Comparison of ENCODE assay signal across 8 cellular contexts in genomic region chr1:209850342-209850979, GRCh38. TPM values are rescaled to one million over a fixed set of nuclear protein-coding genes. Genes with fewer than 3 reads are reported as not detected.
A peak's percentile ranks its signal among the peaks of the same experiment; 100 is the strongest.
DNase-seq lines count a peak whose midpoint lies in the region; ATAC-seq and TF ChIP-seq lines count a peak whose summit lies in the region.

No MANE protein-coding gene starts in this region.

- H3K4me3 ChIP-seq in KMS-11 (IDR thresholded peaks at IDR 0.05; ENCODE audit: insufficient read depth, low read depth, low read length) (no peak overlapping the region), SJCRH30 (no peak overlapping the region), cardiac fibroblast (replicated peaks in 1 of 2; ENCODE audit: low read depth in 2 of 2, low read length in 2 of 2) (no peak overlapping the region), mesendoderm (ENCODE audit: low read length) (no peak overlapping the region)
- H3K4me3 ChIP-seq in effector memory CD4-positive, alpha-beta T cell (ENCODE audit: insufficient read depth, low read depth, low read length, poor library complexity, severe bottlenecking): no peak overlapping the region

- peaks cover 80% of the 10 kb centered on the region in 2 donors for H3K36me3 Mint-ChIP-seq in CD14-positive monocyte

- H4K20me1 ChIP-seq in KMS-11 (ENCODE audit: insufficient read depth): no peaks in the 10 kb centered on the region

- H3K27me3 Mint-ChIP-seq in CD14-positive monocyte (ENCODE audit: low read depth in 3 of 3): no peaks in the 10 kb centered on the region

- no peak overlapping the region for H3K56ac ChIP-seq in mesendoderm (ENCODE audit: low read length)

- no peaks in the 10 kb centered on the region for H3K9me3 Mint-ChIP-seq in CD14-positive monocyte

- H3K79me2 ChIP-seq in KMS-11 (ENCODE audit: insufficient read depth, low read depth): peaks cover 6% of the 10 kb centered on the region; the same call in 1 of the 2 replicates
- no peaks in the 10 kb centered on the region for H3K79me2 ChIP-seq in mesendoderm (ENCODE audit: control insufficient read depth, insufficient read depth, low read length)

- H3K23ac ChIP-seq in mesendoderm (ENCODE audit: low read length): no peak overlapping the region

- H3K18ac ChIP-seq in mesendoderm (ENCODE audit: low read length): no peak overlapping the region

- H2BK15ac ChIP-seq in mesendoderm (replicated peaks; ENCODE audit: low read depth): no peak overlapping the region

- no peak overlapping the region for H3K27ac Mint-ChIP-seq in CD14-positive monocyte

- ATAC-seq in GM19372 (IDR thresholded peaks at IDR 0.05; ENCODE audit: low read depth, unreplicated experiment): peak; percentile 57
- no peak for ATAC-seq in GM19324 (IDR thresholded peaks at IDR 0.05; ENCODE audit: low FRiP score, unreplicated experiment)

- no peak overlapping the region for H3K27ac ChIP-seq in KMS-11
- H3K27ac ChIP-seq in SJCRH30: no peak overlapping the region
- no peak overlapping the region for H3K27ac ChIP-seq in mesendoderm (ENCODE audit: low read depth, low read length)
- H3K27ac ChIP-seq in effector memory CD4-positive, alpha-beta T cell (ENCODE audit: insufficient read depth, low read length, poor library complexity, severe bottlenecking): no peak overlapping the region

- H3K4me1 Mint-ChIP-seq in CD14-positive monocyte: peaks cover 12% of the 10 kb centered on the region

- H2BK120ac ChIP-seq in mesendoderm (ENCODE audit: low read depth, low read length): no peak overlapping the region

- H3K79me1 ChIP-seq in mesendoderm (ENCODE audit: low read length): no peaks in the 10 kb centered on the region

- no CpG with 5 or more reads among the region's 6 CpGs for WGBS in mesendoderm (ENCODE audit: extremely low coverage, insufficient coverage, low lambda C conversion rate)

- DNase-seq in CD14-positive monocyte (ENCODE audit: low spot score) (no peak), SJCRH30 (peak; percentile 34 to 41), cardiac fibroblast (ENCODE audit: low read depth in 2 of 2) (peak; percentile 79 to 97), mesendoderm (peak; percentile 64)
- DNase-seq in effector memory CD4-positive, alpha-beta T cell: no peak

- H3K4me3 Mint-ChIP-seq in CD14-positive monocyte: no peak overlapping the region

- no peak overlapping the region for H2AK5ac ChIP-seq in mesendoderm (ENCODE audit: low read length)

- no peaks in the 10 kb centered on the region for H3K9me3 ChIP-seq in SJCRH30 (replicated peaks)
- no peaks in the 10 kb centered on the region for H3K9me3 ChIP-seq in effector memory CD4-positive, alpha-beta T cell (ENCODE audit: control insufficient read depth, low read length)

- H3K27me3 ChIP-seq in KMS-11 (ENCODE audit: insufficient read depth, low read depth) (no peaks in the 10 kb centered on the region), SJCRH30 (no peaks in the 10 kb centered on the region), mesendoderm (ENCODE audit: insufficient read depth, low read length, poor library complexity) (no peaks in the 10 kb centered on the region)
- H3K27me3 ChIP-seq in effector memory CD4-positive, alpha-beta T cell (replicated peaks; ENCODE audit: control insufficient read depth, insufficient read depth, low read length, poor library complexity, severe bottlenecking): no peaks in the 10 kb centered on the region

- H2AFZ ChIP-seq in KMS-11 (ENCODE audit: low read depth): no peak overlapping the region

- H3K9ac ChIP-seq in KMS-11: no peak overlapping the region
- H3K9ac ChIP-seq in mesendoderm (ENCODE audit: low read length): no peak overlapping the region

- no peak overlapping the region for H4K5ac ChIP-seq in mesendoderm (ENCODE audit: low read length)

- H3K4me2 ChIP-seq in KMS-11 (no peak overlapping the region), mesendoderm (ENCODE audit: low read length) (no peak overlapping the region)

- intact Hi-C loops in CD14-positive monocyte (cut with micrococcal nuclease): no loop called here

- TF ChIP-seq CTCF in CD14-positive monocyte (IDR thresholded peaks at IDR 0.05) (peak; percentile 13), KMS-11 (conservative IDR thresholded peaks at IDR 0.05; ENCODE audit: low read depth, low read length) (peak; percentile 86), cardiac fibroblast (IDR thresholded peaks at IDR 0.05; ENCODE audit: low read depth, low read length) (peak; percentile 88)

- no peak overlapping the region for H3K4ac ChIP-seq in mesendoderm (ENCODE audit: low read depth, low read length)

- H4K8ac ChIP-seq in mesendoderm (ENCODE audit: low read depth, low read length): no peak overlapping the region

- H2BK5ac ChIP-seq in mesendoderm (ENCODE audit: low read length): no peak overlapping the region

- H3K36me3 ChIP-seq in KMS-11 (ENCODE audit: insufficient read depth): 0 out of 2 replicates have a peak, but pooled peaks cover 9% of the 10 kb centered on the region
- peaks cover 65% of the 10 kb centered on the region for H3K36me3 ChIP-seq in SJCRH30
- H3K36me3 ChIP-seq in mesendoderm (ENCODE audit: control insufficient read depth, insufficient read depth, low read length): peaks cover under 1% of the 10 kb centered on the region
- H3K36me3 ChIP-seq in effector memory CD4-positive, alpha-beta T cell (ENCODE audit: control insufficient read depth, insufficient read depth, low read length): peaks cover 45% of the 10 kb centered on the region

- H3K4me1 ChIP-seq in KMS-11 (ENCODE audit: low read depth, poor library complexity, severe bottlenecking) (no peaks in the 10 kb centered on the region), SJCRH30 (no peaks in the 10 kb centered on the region), mesendoderm (ENCODE audit: control insufficient read depth, low read depth, low read length) (no peaks in the 10 kb centered on the region)
- H3K4me1 ChIP-seq in effector memory CD4-positive, alpha-beta T cell (ENCODE audit: control insufficient read depth, insufficient read depth, low read length, poor library complexity, severe bottlenecking): no peaks in the 10 kb centered on the region

RNA-seq across cellular contexts. Expression of gene UTP25, which starts 22.7 kb away (rescaled TPM):
- polyA plus RNA-seq in CD14-positive monocyte: 1 to 10 TPM in 1 of 2 donors, under 1 TPM in 1; 0.98 to 1.1 TPM
- 13.3 and 14.2 TPM in 2 replicates for total RNA-seq in SJCRH30 (2014; rRNA removed; shearing (Covaris generic))
- polyA plus RNA-seq in mesendoderm (2013, experiment 1 of 2): 7.3 TPM
- 7.1 TPM for polyA plus RNA-seq in mesendoderm (2013, experiment 2 of 2)

RNA-seq across cellular contexts. Expression of gene IRF6, which starts 44.5 kb away (rescaled TPM):
- polyA plus RNA-seq in CD14-positive monocyte: under 1 TPM; 0.21 to 0.62 TPM
- total RNA-seq in SJCRH30 (2014; rRNA removed; shearing (Covaris generic)): not detected in 2 replicates
- 3.9 TPM for polyA plus RNA-seq in mesendoderm (2013, experiment 1 of 2)
- polyA plus RNA-seq in mesendoderm (2013, experiment 2 of 2): 4.4 TPM

Comparison
In these comparisons a context has a peak if more than half of its experiments do, and no peak if none do; other contexts are left out.
1. DNase-seq: peak in SJCRH30 (2 of 2), cardiac fibroblast (2 of 2) and mesendoderm (single experiment); none in CD14-positive monocyte (single experiment) and effector memory CD4-positive, alpha-beta T cell (0 of 3).
2. CTCF ChIP-seq: peak in every context shown above with its lines; median percentile 88 in cardiac fibroblast; 86 in KMS-11; 13 in CD14-positive monocyte.